10 cellular contexts compared by ENCODE assay signal in genomic region chr6:156953125-156953477, GRCh38.
DNase-seq lines count a peak whose midpoint lies in the region; ATAC-seq, FAIRE-seq and TF ChIP-seq lines count a peak whose summit lies in the region.
"Had no signal": no experiment of that assay in that cellular context is flagged by ENCODE, and none has a peak within 500 bp of the region (broad histone marks: within the 10 kb centered on the region; RNA-seq: fewer than 3 reads in every experiment).

No MANE protein-coding gene starts in this region.

- WGBS in pancreas, 2 donors: 52 to 66% methylated on average over 3 of the region's 3 CpGs

- ATAC-seq in GM21529 (IDR thresholded peaks at IDR 0.05; ENCODE audit: unreplicated experiment) (no peak), HG02973 (IDR thresholded peaks at IDR 0.05; ENCODE audit: unreplicated experiment) (no peak), pancreas (no peak)
- ATAC-seq in stimulated activated naive CD8-positive, alpha-beta T cell treated with anti-CD3 and anti-CD28 coated beads, Interleukin-15, amount 100 ng/mL, for 72 hours: no peak

- H3K9me3 Mint-ChIP-seq in chondrocyte (ENCODE audit: low read depth) (no peaks in the 10 kb centered on the region), nephron (no peaks in the 10 kb centered on the region)
- H3K9me3 Mint-ChIP-seq in stimulated activated naive CD8-positive, alpha-beta T cell treated with anti-CD3 and anti-CD28 coated beads, Interleukin-15, amount 100 ng/mL, for 72 hours: no peaks in the 10 kb centered on the region

- peaks cover 1% of the 10 kb centered on the region for H3K36me3 Mint-ChIP-seq in chondrocyte (ENCODE audit: low read depth)
- no peaks in the 10 kb centered on the region for H3K36me3 Mint-ChIP-seq in nephron (ENCODE audit: low read depth)

- H3K4me1 ChIP-seq in BE2C (peaks cover 26% of the 10 kb centered on the region), HUES48 (ENCODE audit: control insufficient read depth, insufficient read depth, low read length) (peaks cover 34% of the 10 kb centered on the region), pancreas (peaks cover 14 to 45% (median 42%) of the 10 kb centered on the region in 3 donors)

- no peak for TF ChIP-seq CTCF in BE2C (IDR thresholded peaks at IDR 0.05; ENCODE audit: low read depth, low read length)
- no peak for TF ChIP-seq CTCF in chondrocyte (IDR thresholded peaks at IDR 0.05)
- no peak for TF ChIP-seq CTCF in nephron (IDR thresholded peaks at IDR 0.05; ENCODE audit: unreplicated experiment in 3 of 3)
- no peak for TF ChIP-seq CTCF in pancreas (IDR thresholded peaks at IDR 0.05)

- H3K4me3 Mint-ChIP-seq in chondrocyte (ENCODE audit: unreplicated experiment): peak overlapping the region; percentile 49
- H3K4me3 Mint-ChIP-seq in nephron: peak overlapping the region; percentile 51 to 62 (median 60)
- no peak overlapping the region for H3K4me3 Mint-ChIP-seq in stimulated activated naive CD8-positive, alpha-beta T cell treated with anti-CD3 and anti-CD28 coated beads, Interleukin-15, amount 100 ng/mL, for 72 hours

- H3K27ac Mint-ChIP-seq in chondrocyte (ENCODE audit: unreplicated experiment) (peak overlapping the region; percentile 97), nephron (peak overlapping the region; percentile 87 to 94 (median 93))
- peak overlapping the region in 1 of 2 donors; percentile 61 for H3K27ac Mint-ChIP-seq in stimulated activated naive CD8-positive, alpha-beta T cell treated with anti-CD3 and anti-CD28 coated beads, Interleukin-15, amount 100 ng/mL, for 72 hours

- no peaks in the 10 kb centered on the region for H3K27me3 Mint-ChIP-seq in chondrocyte (ENCODE audit: low read depth)
- no peaks in the 10 kb centered on the region for H3K27me3 Mint-ChIP-seq in nephron (ENCODE audit: low read depth)
- no peaks in the 10 kb centered on the region for H3K27me3 Mint-ChIP-seq in stimulated activated naive CD8-positive, alpha-beta T cell treated with anti-CD3 and anti-CD28 coated beads, Interleukin-15, amount 100 ng/mL, for 72 hours

- H3K4me1 Mint-ChIP-seq in chondrocyte (ENCODE audit: low read depth) (peaks cover 70% of the 10 kb centered on the region), nephron (peaks cover 66% of the 10 kb centered on the region)
- peaks cover 60% of the 10 kb centered on the region for H3K4me1 Mint-ChIP-seq in stimulated activated naive CD8-positive, alpha-beta T cell treated with anti-CD3 and anti-CD28 coated beads, Interleukin-15, amount 100 ng/mL, for 72 hours

- intact Hi-C loops in pancreas (cut with DNase I): no loop called here

- DNase-seq in BE2C (no peak), chondrocyte (ENCODE audit: low spot score) (no peak), pancreas (no peak)
- DNase-seq in stimulated activated naive CD8-positive, alpha-beta T cell treated with anti-CD3 and anti-CD28 coated beads, Interleukin-15, amount 100 ng/mL, for 72 hours: no peak
- DNase-seq: amygdala; stimulated activated CD4-positive, alpha-beta T cell treated with anti-CD3 and anti-CD28 coated beads, Interleukin-1b, Interleukin-23, amount 100 ng/mL, for 48 hours had no signal

- no peak overlapping the region for H3K9ac ChIP-seq in HUES48 (ENCODE audit: low read depth, low read length)

- H3K27ac ChIP-seq in HUES48 (ENCODE audit: low read depth, low read length) (peak overlapping the region; percentile 44), pancreas (no peak overlapping the region)

- no peak for FAIRE-seq in pancreas (lab: Jason Lieb, UNC)

- no peaks in the 10 kb centered on the region for H3K9me3 ChIP-seq in BE2C
- H3K9me3 ChIP-seq in HUES48 (ENCODE audit: control insufficient read depth, insufficient read depth, low read length): no peaks in the 10 kb centered on the region
- H3K9me3 ChIP-seq in pancreas: no peaks in the 10 kb centered on the region

- H3K27me3 ChIP-seq in BE2C (no peaks in the 10 kb centered on the region), HUES48 (ENCODE audit: control insufficient read depth, insufficient read depth, low read length) (no peaks in the 10 kb centered on the region), pancreas (no peaks in the 10 kb centered on the region)

- H3K4me3 ChIP-seq in BE2C (ENCODE audit: low read depth, low read length) (peak overlapping the region; percentile 32), HUES48 (ENCODE audit: low read depth, low read length) (0 out of 2 replicates have a peak overlapping the region, but pooled peaks have one; percentile 4), pancreas (no peak overlapping the region)

- H3K36me3 ChIP-seq in BE2C (no peaks in the 10 kb centered on the region), HUES48 (ENCODE audit: control insufficient read depth, insufficient read depth, low read length) (peaks cover 3% of the 10 kb centered on the region; the same call in 1 of the 2 replicates), pancreas (no peaks in the 10 kb centered on the region)

Comparison
In these comparisons a context has a peak if more than half of its experiments do, and no peak if none do; other contexts are left out.
1. H3K4me3 ChIP-seq: peak in BE2C (single experiment) and HUES48 (single experiment); none in pancreas (0 of 4).
2. H3K4me3 Mint-ChIP-seq: peak in chondrocyte (single experiment) and nephron (3 of 3); none in stimulated activated naive CD8-positive, alpha-beta T cell treated with anti-CD3 and anti-CD28 coated beads, Interleukin-15, amount 100 ng/mL, for 72 hours (0 of 2).